Comparison of ENCODE assay signal across 21 cellular contexts in the genomic region with DNA sequence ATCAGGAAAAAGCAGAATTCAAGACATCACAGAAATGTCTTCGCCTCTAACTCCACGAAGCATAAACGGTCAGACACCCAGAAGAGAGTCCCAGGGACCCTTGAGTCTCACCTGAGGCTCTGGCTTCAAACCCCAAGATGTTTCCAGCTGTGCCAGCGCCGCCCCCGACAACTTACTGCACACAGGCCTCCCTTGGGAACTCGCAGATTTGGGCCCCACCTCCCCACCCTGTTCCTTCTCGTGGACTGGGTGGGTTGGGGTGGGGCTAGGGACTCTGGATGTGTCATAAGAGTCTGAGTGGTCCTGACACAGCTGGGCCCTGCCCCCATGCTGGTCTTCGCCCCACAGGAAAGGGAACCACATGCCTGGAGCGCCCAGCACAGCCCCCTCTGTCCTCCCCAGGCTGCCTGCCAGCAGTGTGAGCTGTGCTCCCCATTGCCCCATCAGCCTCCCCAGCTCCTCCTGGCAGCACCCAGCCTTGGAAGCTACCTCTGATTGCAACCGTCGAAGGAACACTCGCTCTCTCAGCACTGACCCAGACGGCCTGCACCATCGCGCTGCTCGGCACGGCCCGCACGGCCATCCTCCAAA.
"Had no signal": no experiment of that assay in that cellular context is flagged by ENCODE, and none has a peak within 500 bp of the region (broad histone marks: within the 10 kb centered on the region; RNA-seq: fewer than 3 reads in every experiment).

No MANE protein-coding gene starts in this region.

- H3K27ac Mint-ChIP-seq: activated CD4-positive, alpha-beta memory T cell treated with anti-CD3 and anti-CD28 coated beads for 36 hours; activated CD8-positive, alpha-beta memory T cell treated with anti-CD3 and anti-CD28 coated beads, Interleukin-2, amount 10 ng/mL, durations not matched to agents 7 days and 5 days; T-cell had no signal

- H3K9me3 Mint-ChIP-seq: activated CD4-positive, alpha-beta memory T cell treated with anti-CD3 and anti-CD28 coated beads for 36 hours; activated naive CD4-positive, alpha-beta T cell treated with anti-CD3 and anti-CD28 coated beads, Interleukin-2, amount 50 U/mL, for 72 hours; naive thymus-derived CD8-positive, alpha-beta T cell; T-cell had no signal

- DNase-seq: activated CD4-positive, alpha-beta memory T cell treated with anti-CD3 and anti-CD28 coated beads for 36 hours; activated CD4-positive, alpha-beta T cell treated with anti-CD3 and anti-CD28 coated beads for 1 hour; activated CD8-positive, alpha-beta memory T cell treated with anti-CD3 and anti-CD28 coated beads, Interleukin-2, amount 10 ng/mL, durations not matched to agents 7 days and 5 days; activated gamma-delta T cell; activated T-cell treated with anti-CD3 and anti-CD28 coated beads, Interleukin-2, amount 50 U/mL, for 1 hour; amygdala; body of pancreas; caudate nucleus; colonic mucosa; naive thymus-derived CD8-positive, alpha-beta T cell; SK-N-SH; stimulated activated CD4-positive, alpha-beta T cell treated with anti-CD3 and anti-CD28 coated beads, Interleukin-4, amount 100 ng/mL, for 4 hours; stimulated activated CD8-positive, alpha-beta memory T cell treated with anti-CD3 and anti-CD28 coated beads, Interleukin-4, amount 100 ng/mL, for 48 hours; T-cell; T1000; thyroid gland had no signal

- H3K36me3 ChIP-seq: colonic mucosa, right atrium auricular region, thyroid gland had no signal

- H3K4me2 ChIP-seq: SK-N-SH had no signal

- H3K4me3 Mint-ChIP-seq: activated CD4-positive, alpha-beta memory T cell treated with anti-CD3 and anti-CD28 coated beads for 36 hours; activated CD8-positive, alpha-beta memory T cell treated with anti-CD3 and anti-CD28 coated beads, Interleukin-2, amount 10 ng/mL, durations not matched to agents 7 days and 5 days; naive thymus-derived CD8-positive, alpha-beta T cell; T-cell had no signal

- H3K9me3 ChIP-seq: body of pancreas, colonic mucosa, esophagus muscularis mucosa, mucosa of descending colon, right atrium auricular region, SK-N-SH, thyroid gland had no signal

- H3K27me3 Mint-ChIP-seq: activated CD4-positive, alpha-beta memory T cell treated with anti-CD3 and anti-CD28 coated beads for 36 hours; activated CD8-positive, alpha-beta memory T cell treated with anti-CD3 and anti-CD28 coated beads, Interleukin-2, amount 10 ng/mL, durations not matched to agents 7 days and 5 days; naive thymus-derived CD8-positive, alpha-beta T cell; T-cell had no signal

- H3K4me3 ChIP-seq: body of pancreas, colonic mucosa, esophagus muscularis mucosa, mucosa of descending colon, right atrium auricular region, skin epidermis, thyroid gland had no signal

- H3K36me3 Mint-ChIP-seq: activated naive CD4-positive, alpha-beta T cell treated with anti-CD3 and anti-CD28 coated beads, Interleukin-2, amount 50 U/mL, for 72 hours had no signal

- H3K27ac ChIP-seq: body of pancreas, colonic mucosa, esophagus muscularis mucosa, right atrium auricular region, skin epidermis had no signal

- H3K27me3 ChIP-seq: body of pancreas, colonic mucosa, esophagus muscularis mucosa, right atrium auricular region, thyroid gland had no signal

- H3K9ac ChIP-seq: SK-N-SH had no signal
